In the genomic region with DNA sequence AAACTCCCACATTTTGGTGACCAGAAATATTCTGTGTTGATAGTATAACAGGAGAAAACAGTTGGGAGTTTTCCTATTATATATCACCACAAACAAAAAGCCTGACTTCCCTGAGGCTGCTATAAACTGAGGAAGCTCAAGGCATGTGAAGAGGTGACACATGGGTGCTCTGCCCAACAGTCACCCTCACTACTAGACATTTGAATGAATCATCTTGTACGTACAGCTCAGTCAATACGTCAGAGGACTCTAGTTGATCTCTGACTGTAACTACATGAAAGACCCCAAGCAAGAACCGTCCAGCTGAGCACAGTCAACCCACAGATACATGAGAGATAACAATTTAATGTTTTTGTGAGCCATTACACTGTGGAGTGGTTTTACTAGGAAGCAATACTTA, we compare ENCODE assay signal across 24 cellular contexts.
"Had no signal": no experiment of that assay in that cellular context is flagged by ENCODE, and none has a peak within 500 bp of the region (broad histone marks: within the 10 kb centered on the region; RNA-seq: fewer than 3 reads in every experiment).

No MANE protein-coding gene starts in this region.

- H3K27ac ChIP-seq: KMS-11, RWPE1 had no signal

- ATAC-seq: HepG2 had no signal

- FAIRE-seq: HepG2, RCC 7860 had no signal

- DNase-seq: IMR-90, Kasumi-1, MG63, NCI-H1092, NCI-H1105 treated with DMSO at 0.1 percent for 48 hours, NCI-H1417 treated with DMSO at 0.1 percent for 48 hours, NCI-H146, NCI-H1694 treated with DMSO at 0.1 percent for 48 hours, NCI-H1930, NCI-H2081, NCI-H2107, NCI-H226, NCI-H446, NCI-H510A, NCI-H524 treated with DMSO at 0.1 percent for 48 hours, NCI-H69, NCI-H774, SHP77, SK-N-SH, SW 1271 had no signal

- H3K4me3 ChIP-seq: MG63 had no signal

- H3K36me3 ChIP-seq: MG63 had no signal
